In genomic region chr21:37153935-37154350, GRCh38 we compare ENCODE assay signal across 13 cellular contexts.
DNase-seq lines count a peak whose midpoint lies in the region; ATAC-seq and TF ChIP-seq lines count a peak whose summit lies in the region.
"Had no signal": no experiment of that assay in that cellular context is flagged by ENCODE, and none has a peak within 500 bp of the region (broad histone marks: within the 10 kb centered on the region; RNA-seq: fewer than 3 reads in every experiment).

No MANE protein-coding gene starts in this region.

- peaks cover 41% of the 10 kb centered on the region for H3K4me1 Mint-ChIP-seq in nephron

- peak overlapping the region; percentile 76 for H3K27ac ChIP-seq in SJCRH30
- peak overlapping the region; percentile 67 for H3K27ac ChIP-seq in upper lobe of right lung
- no peak overlapping the region for H3K27ac ChIP-seq in spleen
- H3K27ac ChIP-seq in foreskin keratinocyte: no peak overlapping the region

- peak overlapping the region in 1 of 3 experiments; percentile 34 for H3K4me3 Mint-ChIP-seq in nephron

- peaks cover 21% of the 10 kb centered on the region for H3K4me1 ChIP-seq in SJCRH30
- peaks cover 5% of the 10 kb centered on the region for H3K4me1 ChIP-seq in upper lobe of right lung
- no peaks in the 10 kb centered on the region for H3K4me1 ChIP-seq in spleen
- peaks cover 9% of the 10 kb centered on the region for H3K4me1 ChIP-seq in foreskin keratinocyte

- WGBS in spleen, 5 donors: 84 to 93% (median 88%) methylated on average over 9 of the region's 9 CpGs

- H3K36me3 Mint-ChIP-seq in nephron (ENCODE audit: low read depth): peaks cover 80% of the 10 kb centered on the region

- no peaks in the 10 kb centered on the region for H3K27me3 Mint-ChIP-seq in nephron (ENCODE audit: low read depth)

- TF ChIP-seq POLR2A in spleen (IDR thresholded peaks at IDR 0.05): no peak

- no peaks in the 10 kb centered on the region for H3K27me3 ChIP-seq in SJCRH30
- no peaks in the 10 kb centered on the region for H3K27me3 ChIP-seq in upper lobe of right lung
- H3K27me3 ChIP-seq in spleen (replicated peaks in 1 of 7): no peaks in the 10 kb centered on the region
- no peaks in the 10 kb centered on the region for H3K27me3 ChIP-seq in foreskin keratinocyte

- TF ChIP-seq CTCF in fibroblast of the aortic adventitia (IDR thresholded peaks at IDR 0.05; ENCODE audit: insufficient read depth, low read length) (no peak), nephron (IDR thresholded peaks at IDR 0.05; ENCODE audit: unreplicated experiment in 3 of 3) (no peak), upper lobe of right lung (IDR thresholded peaks at IDR 0.05) (no peak), spleen (IDR thresholded peaks at IDR 0.05 in 8 of 11, conservative IDR thresholded peaks at IDR 0.05 in 3 of 11) (no peak), foreskin keratinocyte (conservative IDR thresholded peaks at IDR 0.05) (no peak)

- peaks cover 49% of the 10 kb centered on the region for H3K36me3 ChIP-seq in SJCRH30
- peaks cover 69% of the 10 kb centered on the region for H3K36me3 ChIP-seq in upper lobe of right lung
- H3K36me3 ChIP-seq in spleen: peaks cover 0 to 97% (median 54%) of the 10 kb centered on the region in 6 donors

- H3K4me3 ChIP-seq in SJCRH30: no peak overlapping the region
- no peak overlapping the region for H3K4me3 ChIP-seq in fibroblast of the aortic adventitia (ENCODE audit: low read depth, low read length)
- no peak overlapping the region for H3K4me3 ChIP-seq in upper lobe of right lung
- H3K4me3 ChIP-seq in spleen: no peak overlapping the region

- H3K9me3 ChIP-seq in SJCRH30 (replicated peaks): no peaks in the 10 kb centered on the region
- H3K9me3 ChIP-seq in upper lobe of right lung: no peaks in the 10 kb centered on the region
- no peaks in the 10 kb centered on the region for H3K9me3 ChIP-seq in spleen

- peak overlapping the region; percentile 58 to 81 (median 80) for H3K27ac Mint-ChIP-seq in nephron

- peak; percentile 94 to 98 for DNase-seq in SJCRH30
- DNase-seq in fibroblast of the aortic adventitia (ENCODE audit: low read depth): peak; percentile 86
- no peak for DNase-seq in upper lobe of right lung
- DNase-seq in spleen: no peak
- no peak for DNase-seq in foreskin keratinocyte
- no peak for DNase-seq in HPDE6-E6E7 (ENCODE audit: extremely low spot score)
- DNase-seq: activated CD4-positive, alpha-beta T cell treated with anti-CD3 and anti-CD28 coated beads for 1 hour; activated gamma-delta T cell treated with Interleukin-2 at 50 U/mL for 16 hours; DND-41; NCI-H2081; nucleus accumbens had no signal

- H3K9me3 Mint-ChIP-seq in nephron: no peaks in the 10 kb centered on the region

- intact Hi-C loops in upper lobe of right lung (cut with DNase I) (no loop called here), spleen (cut with DNase I; ENCODE audit: low total_unique reads) (no loop called here)

- ATAC-seq in upper lobe of right lung (peak; percentile 75), foreskin keratinocyte (no peak)
- ATAC-seq: Panc1 had no signal

Comparison
In these comparisons a context has a peak if more than half of its experiments do, and no peak if none do; other contexts are left out.
1. DNase-seq: peak in SJCRH30 (2 of 2) and fibroblast of the aortic adventitia (single experiment); none in upper lobe of right lung (single experiment), spleen (single experiment), foreskin keratinocyte (0 of 2) and HPDE6-E6E7 (single experiment).
2. H3K27ac ChIP-seq: peak in SJCRH30 (single experiment) and upper lobe of right lung (single experiment); none in spleen (0 of 8) and foreskin keratinocyte (single experiment).